25 cellular contexts compared by ENCODE assay signal in genomic region chr3:140341817-140342403, GRCh38.
DNase-seq lines count a peak whose midpoint lies in the region; ATAC-seq and TF ChIP-seq lines count a peak whose summit lies in the region.
"Had no signal": no experiment of that assay in that cellular context is flagged by ENCODE, and none has a peak within 500 bp of the region (broad histone marks: within the 10 kb centered on the region; RNA-seq: fewer than 3 reads in every experiment).

No MANE protein-coding gene starts in this region.

- H3K36me3 ChIP-seq in GM23338 (ENCODE audit: insufficient read depth) (no peaks in the 10 kb centered on the region), iPS-20b (ENCODE audit: insufficient read depth, low read depth, low read length) (no peaks in the 10 kb centered on the region)
- H3K36me3 ChIP-seq: gastroesophageal sphincter, sigmoid colon, thyroid gland had no signal

- H3K27ac ChIP-seq in GM23338 (ENCODE audit: low read depth), result peak overlapping the region; percentile 89; the same call in 1 of the 2 replicates
- peak overlapping the region; percentile 78 for H3K27ac ChIP-seq in iPS-20b (ENCODE audit: low read length)
- H3K27ac ChIP-seq: gastroesophageal sphincter, PC-9, sigmoid colon, thyroid gland had no signal

- H3K79me2 ChIP-seq in GM23338 (replicated peaks; ENCODE audit: insufficient read depth), result no peaks in the 10 kb centered on the region

- H3K9me2 ChIP-seq in GM23338 (ENCODE audit: insufficient read depth), result peaks cover 24% of the 10 kb centered on the region

- DNase-seq in GM23338 (ENCODE audit: low spot score) (peak; percentile 66), NCI-H1417 treated with DMSO at 0.1 percent for 48 hours (lab: John Stamatoyannopoulos, UW) (peak; percentile 45), NCI-H510A treated with DMSO at 0.1 percent for 48 hours (lab: John Stamatoyannopoulos, UW) (peak; percentile 57), NCI-H82 treated with DMSO at 0.1 percent for 48 hours (lab: John Stamatoyannopoulos, UW; ENCODE audit: unreplicated experiment) (no peak), amygdala (lab: John Stamatoyannopoulos, UW) (no peak)
- DNase-seq: activated B cell treated with CpG ODN at 0.5 μM for 24 hours; activated CD4-positive, alpha-beta T cell treated with anti-CD3 and anti-CD28 coated beads, Interleukin-2, amount 50 U/mL, for 48 hours; activated CD8-positive, alpha-beta memory T cell treated with anti-CD3 and anti-CD28 coated beads, Interleukin-2, amount 50 U/mL, for 4 hours; caudate nucleus; GOT3; hypothalamus; Karpas-422; mesenchymal stem cell; PC-9; sigmoid colon; SW 1271; thyroid gland had no signal

- no peaks in the 10 kb centered on the region for H3K9me3 ChIP-seq in iPS-20b (ENCODE audit: insufficient read depth, low read depth, low read length)
- H3K9me3 ChIP-seq: sigmoid colon, thyroid gland had no signal

- no peaks in the 10 kb centered on the region for H3K27me3 ChIP-seq in GM23338 (ENCODE audit: insufficient read depth)
- no peaks in the 10 kb centered on the region for H3K27me3 ChIP-seq in iPS-20b (ENCODE audit: insufficient read depth, low read length)
- H3K27me3 ChIP-seq: gastroesophageal sphincter, sigmoid colon, thyroid gland had no signal

- H3K9ac ChIP-seq in iPS-20b (ENCODE audit: low read depth, low read length), result peak overlapping the region; percentile 49; the same call in 1 of the 2 replicates

- H3K36me3 Mint-ChIP-seq in GM23338 (ENCODE audit: low read depth), result no peaks in the 10 kb centered on the region; the same call in 2 of the 3 replicates
- H3K36me3 Mint-ChIP-seq: activated naive CD4-positive, alpha-beta T cell treated with anti-CD3 and anti-CD28 coated beads, Interleukin-2, amount 50 U/mL, for 72 hours; CD14-positive monocyte had no signal

- H3K4me3 ChIP-seq in GM23338 (peak overlapping the region; percentile 15; the same call in 1 of the 2 replicates), iPS-20b (ENCODE audit: low read length) (peak overlapping the region; percentile 40; the same call in 1 of the 2 replicates)
- H3K4me3 ChIP-seq: gastroesophageal sphincter, PC-9, sigmoid colon, thyroid gland had no signal

- H3K27ac Mint-ChIP-seq in GM23338, result peak overlapping the region; percentile 93
- H3K27ac Mint-ChIP-seq: activated B cell treated with CpG ODN at 0.5 μM for 24 hours; activated naive CD4-positive, alpha-beta T cell treated with anti-CD3 and anti-CD28 coated beads, Interleukin-2, amount 50 U/mL, for 72 hours; activated T-helper 2 cell treated with anti-CD3 and anti-CD28 coated beads, Interferon-gamma antibody, Interleukin-2, Interleukin-4, amounts not matched to agents 10 μg/mL and 5 μg/mL and 100 μg/mL, durations not matched to agents 14 hours and 24 hours and 36 hours; CD14-positive monocyte; progenitor cell of endocrine pancreas; stimulated activated naive CD8-positive, alpha-beta T cell treated with anti-CD3 and anti-CD28 coated beads, Interleukin-15, Interleukin-2, amounts not matched to agents 100 ng/mL and 50 ng/mL, for 24 hours had no signal

- H3K27me3 Mint-ChIP-seq in GM23338 (ENCODE audit: insufficient read depth, low read depth, poor library complexity), result peaks cover 3% of the 10 kb centered on the region
- H3K27me3 Mint-ChIP-seq: progenitor cell of endocrine pancreas; stimulated activated naive CD8-positive, alpha-beta T cell treated with anti-CD3 and anti-CD28 coated beads, Interleukin-15, Interleukin-2, amounts not matched to agents 100 ng/mL and 50 ng/mL, for 24 hours had no signal

- peak overlapping the region; percentile 45 for H3K4me2 ChIP-seq in GM23338
- H3K4me2 ChIP-seq: PC-9 had no signal

- no peak overlapping the region for H3K4me3 Mint-ChIP-seq in GM23338
- H3K4me3 Mint-ChIP-seq: activated B cell treated with CpG ODN at 0.5 μM for 24 hours; CD14-positive monocyte; stimulated activated naive CD8-positive, alpha-beta T cell treated with anti-CD3 and anti-CD28 coated beads, Interleukin-15, Interleukin-2, amounts not matched to agents 100 ng/mL and 50 ng/mL, for 24 hours had no signal

- H3K4me1 Mint-ChIP-seq in GM23338, result peaks cover 30% of the 10 kb centered on the region
- H3K4me1 Mint-ChIP-seq: activated B cell treated with CpG ODN at 0.5 μM for 24 hours, CD14-positive monocyte had no signal

- no peaks in the 10 kb centered on the region; the same call in 2 of the 3 replicates for H3K9me3 Mint-ChIP-seq in GM23338
- H3K9me3 Mint-ChIP-seq: activated B cell treated with CpG ODN at 0.5 μM for 24 hours; activated T-helper 2 cell treated with anti-CD3 and anti-CD28 coated beads, Interferon-gamma antibody, Interleukin-2, Interleukin-4, amounts not matched to agents 10 μg/mL and 5 μg/mL and 100 μg/mL, durations not matched to agents 14 hours and 24 hours and 36 hours; stimulated activated naive CD8-positive, alpha-beta T cell treated with anti-CD3 and anti-CD28 coated beads, Interleukin-15, Interleukin-2, amounts not matched to agents 100 ng/mL and 50 ng/mL, for 24 hours had no signal

- no peak overlapping the region for H2AFZ ChIP-seq in GM23338
- H2AFZ ChIP-seq: PC-9 had no signal

- ATAC-seq in GM23338 (peak; percentile 98), GM18517 (IDR thresholded peaks at IDR 0.05; ENCODE audit: unreplicated experiment) (no peak)
- ATAC-seq: activated naive CD4-positive, alpha-beta T cell treated with anti-CD3 and anti-CD28 coated beads, Interleukin-2, amount 50 U/mL, for 72 hours; gastroesophageal sphincter had no signal

- TF ChIP-seq CTCF in GM23338 (conservative IDR thresholded peaks at IDR 0.05; ENCODE audit: low read depth in 2 of 2), result no peak

- no peaks in the 10 kb centered on the region for H4K20me1 ChIP-seq in GM23338 (replicated peaks; ENCODE audit: insufficient read depth)

- H3F3A ChIP-seq in GM23338 (replicated peaks; ENCODE audit: low read depth), result 0 out of 2 replicates have a peak, but pooled peaks cover 6% of the 10 kb centered on the region

- H3K4me1 ChIP-seq in GM23338 (ENCODE audit: insufficient read depth) (peaks cover 13% of the 10 kb centered on the region), iPS-20b (ENCODE audit: insufficient read depth, low read length) (peaks cover 19% of the 10 kb centered on the region)
- H3K4me1 ChIP-seq: gastroesophageal sphincter, sigmoid colon had no signal

TF ChIP-seq in GM23338, 12 proteins besides CTCF, POLR2A, EP300 and RAD21 (continues in another document):
- TF ChIP-seq EZH2phosphoT487 (IDR thresholded peaks at IDR 0.05; ENCODE audit: unreplicated experiment) (no peak), POLR2AphosphoS5 (IDR thresholded peaks at IDR 0.05; ENCODE audit: low read depth) (no peak), JUNB (IDR thresholded peaks at IDR 0.05; ENCODE audit: unreplicated experiment) (peak; percentile 32), ZNF462 (CRISPR knock-in tag; IDR thresholded peaks at IDR 0.05) (peak; percentile 100)

Comparison
In these comparisons a context has a peak if more than half of its experiments do, and no peak if none do; other contexts are left out.
1. DNase-seq: peak in GM23338 (single experiment), NCI-H1417 treated with DMSO at 0.1 percent for 48 hours (single experiment) and NCI-H510A treated with DMSO at 0.1 percent for 48 hours (single experiment); none in NCI-H82 treated with DMSO at 0.1 percent for 48 hours (single experiment) and amygdala (0 of 56).